8 cellular contexts compared by ENCODE assay signal in genomic region chr4:172830295-172830764, GRCh38.
A peak's percentile ranks its signal among the peaks of the same experiment; 100 is the strongest.
DNase-seq lines count a peak whose midpoint lies in the region; ATAC-seq, FAIRE-seq and TF ChIP-seq lines count a peak whose summit lies in the region.

No MANE protein-coding gene starts in this region.

- POLR2A ChIA-PET in Panc1 (lab: Charles Lee): no interaction called here

- CTCF ChIA-PET in Panc1 (lab: Charles Lee): interaction anchor here (0.7 kb wide), 1 partner anchor 15 kb away, joined by 13 read pairs; no protein-coding TSS in a partner anchor

- no peak for TF ChIP-seq POLR2A in ovary (IDR thresholded peaks at IDR 0.05)

- H3K4me3 Mint-ChIP-seq in type B pancreatic cell: no peak overlapping the region
- no peak overlapping the region for H3K4me3 Mint-ChIP-seq in effector memory CD8-positive, alpha-beta T cell

- H3K9me3 ChIP-seq in cardiac muscle cell (ENCODE audit: low read depth): no peaks in the 10 kb centered on the region
- H3K9me3 ChIP-seq in Panc1 (ENCODE audit: control insufficient read depth, insufficient read depth, low read depth, low read length): no peaks in the 10 kb centered on the region
- H3K9me3 ChIP-seq in ovary: no peaks in the 10 kb centered on the region

- no peak for TF ChIP-seq EP300 in ovary (IDR thresholded peaks at IDR 0.05)

- H3K27me3 ChIP-seq in cardiac muscle cell (no peaks in the 10 kb centered on the region), Panc1 (ENCODE audit: control insufficient read depth, insufficient read depth, low read length) (no peaks in the 10 kb centered on the region), ovary (no peaks in the 10 kb centered on the region)

- WGBS in ovary, 3 donors: 9 to 11% (median 11%) methylated on average over 5 of the region's 5 CpGs

- in situ Hi-C loops in Panc1 (cut with HindIII; ENCODE audit: low pct_unique_long_range_greater_than_20kb, low sequenced_read_pairs): no loop called here

- H3K36me3 ChIP-seq in cardiac muscle cell: no peaks in the 10 kb centered on the region
- no peaks in the 10 kb centered on the region for H3K36me3 ChIP-seq in Panc1 (ENCODE audit: control insufficient read depth, insufficient read depth, low read length)
- no peaks in the 10 kb centered on the region for H3K36me3 ChIP-seq in ovary

- H3K4me1 ChIP-seq in cardiac muscle cell (ENCODE audit: low read depth) (no peaks in the 10 kb centered on the region), Panc1 (ENCODE audit: control insufficient read depth, insufficient read depth, low read length) (no peaks in the 10 kb centered on the region), ovary (ENCODE audit: insufficient read depth) (no peaks in the 10 kb centered on the region)

- H3K27ac ChIP-seq in cardiac muscle cell (no peak overlapping the region), Panc1 (ENCODE audit: low read length) (no peak overlapping the region), ovary (no peak overlapping the region)

- intact Hi-C loops in left cardiac atrium (cut with DNase I): no loop called here
- intact Hi-C loops in Panc1 (cut with micrococcal nuclease; ENCODE audit: unreplicated experiment): loop anchor here (10.0 kb wide), 1 partner anchor 986 kb away; no protein-coding TSS in a partner anchor
- intact Hi-C loops in ovary (cut with DNase I): no loop called here

- no peak for ATAC-seq in left cardiac atrium
- ATAC-seq in Panc1: no peak
- ATAC-seq in effector memory CD8-positive, alpha-beta T cell (replicated peaks): no peak

- BruUV-seq in Panc1 (replicated peaks; lab: Mats Ljungman, UMichigan): no TSS peak

- peaks cover 4% of the 10 kb centered on the region for H3K27me3 Mint-ChIP-seq in type B pancreatic cell
- no peaks in the 10 kb centered on the region for H3K27me3 Mint-ChIP-seq in effector memory CD8-positive, alpha-beta T cell

- H3K36me3 Mint-ChIP-seq in type B pancreatic cell: peaks cover 4% of the 10 kb centered on the region
- H3K36me3 Mint-ChIP-seq in effector memory CD8-positive, alpha-beta T cell (ENCODE audit: insufficient read depth): no peaks in the 10 kb centered on the region

- H3K27ac Mint-ChIP-seq in type B pancreatic cell: no peak overlapping the region
- H3K27ac Mint-ChIP-seq in effector memory CD8-positive, alpha-beta T cell: no peak overlapping the region

- no peaks in the 10 kb centered on the region for H3K9me3 Mint-ChIP-seq in type B pancreatic cell
- H3K9me3 Mint-ChIP-seq in effector memory CD8-positive, alpha-beta T cell: no peaks in the 10 kb centered on the region

- DNase-seq in cardiac muscle cell (ENCODE audit: low read depth in 1 of 2, low spot score in 1 of 2) (peak; percentile 24 to 34), left cardiac atrium (no peak), Panc1 (ENCODE audit: low read depth, low spot score) (no peak), frontal cortex (ENCODE audit: low spot score in 2 of 2) (peak in 1 of 2 donors; percentile 28), type B pancreatic cell (ENCODE audit: extremely low spot score, unreplicated experiment) (no peak), 8988T (no peak), ovary (no peak)
- DNase-seq in effector memory CD8-positive, alpha-beta T cell: no peak

- no peak for TF ChIP-seq CTCF in cardiac muscle cell (IDR thresholded peaks at IDR 0.05; ENCODE audit: low read depth, low read length)
- TF ChIP-seq CTCF in Panc1 (IDR thresholded peaks at IDR 0.05): peak; percentile 50; the same call in 1 of the 2 replicates
- TF ChIP-seq CTCF in type B pancreatic cell (conservative IDR thresholded peaks at IDR 0.05): peak; percentile 81
- TF ChIP-seq CTCF in ovary (IDR thresholded peaks at IDR 0.05): peak in 1 of 3 donors; percentile 21

- peak; percentile 75 for FAIRE-seq in frontal cortex (lab: Jason Lieb, UNC)

- peaks cover 6% of the 10 kb centered on the region for H3K4me1 Mint-ChIP-seq in type B pancreatic cell (ENCODE audit: unreplicated experiment)
- no peaks in the 10 kb centered on the region for H3K4me1 Mint-ChIP-seq in effector memory CD8-positive, alpha-beta T cell (ENCODE audit: low read depth in 2 of 2)

- H3K4me3 ChIP-seq in cardiac muscle cell (no peak overlapping the region), Panc1 (ENCODE audit: low read depth in 2 of 2, low read length in 2 of 2) (no peak overlapping the region), ovary (no peak overlapping the region)

Comparison
In these comparisons a context has a peak if more than half of its experiments do, and no peak if none do; other contexts are left out.
1. DNase-seq: peak in cardiac muscle cell (2 of 2); none in left cardiac atrium (single experiment), Panc1 (single experiment), type B pancreatic cell (single experiment), effector memory CD8-positive, alpha-beta T cell (0 of 3), 8988T (single experiment) and ovary (0 of 5).